ENCODE assay signal across 1 cellular context in genomic region chr5:157306092-157306491, GRCh38.
TF ChIP-seq lines count a peak whose summit lies in the region.

No MANE protein-coding gene starts in this region.

TF ChIP-seq in HepG2, 621 proteins besides CTCF, POLR2A, EP300 and RAD21 (continued from another document):
- no peak for TF ChIP-seq E2F5 (CRISPR knock-in tag; conservative IDR thresholded peaks at IDR 0.05)
- TF ChIP-seq MXI1 (IDR thresholded peaks at IDR 0.05; ENCODE audit: borderline replicate concordance, low read depth, low read length) = no peak
- no peak for TF ChIP-seq ZNF569 (CRISPR knock-in tag; IDR thresholded peaks at IDR 0.05; ENCODE audit: borderline replicate concordance)
- no peak for TF ChIP-seq ZC3H13 (CRISPR knock-in tag; IDR thresholded peaks at IDR 0.05)
- TF ChIP-seq ISL2 (CRISPR knock-in tag; IDR thresholded peaks at IDR 0.05) = no peak
